Comparison of ENCODE assay signal across 1 cellular context in the genomic region with DNA sequence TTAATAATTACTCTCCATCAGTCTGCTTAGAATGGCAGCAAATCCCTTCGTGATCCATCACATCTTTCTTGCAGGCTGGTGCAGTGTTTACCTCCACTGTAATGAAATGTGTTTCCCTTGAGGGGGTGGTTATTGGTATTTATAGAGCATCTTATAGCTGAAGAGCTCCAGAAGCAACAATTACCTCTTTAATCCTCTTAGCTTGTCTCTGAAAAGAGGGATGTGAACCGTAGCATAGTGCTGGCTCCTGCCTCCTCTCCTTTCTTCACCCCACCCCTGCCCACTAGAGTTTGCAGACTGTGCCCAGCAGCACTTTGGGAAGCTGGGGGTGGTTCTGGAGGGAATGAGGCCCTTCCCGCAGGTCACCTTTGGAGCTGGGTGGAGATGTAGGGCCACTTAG.
TF ChIP-seq lines count a peak whose summit lies in the region.

No MANE protein-coding gene starts in this region.

TF ChIP-seq in GM23338, 12 proteins besides CTCF, POLR2A, EP300 and RAD21 (continued from another document):
- no peak for TF ChIP-seq REST (IDR thresholded peaks at IDR 0.05; ENCODE audit: unreplicated experiment)
